Comparison of ENCODE assay signal across 8 cellular contexts in genomic region chr4:98928131-98928504, GRCh38. TPM values are rescaled to one million over a fixed set of nuclear protein-coding genes. Genes with fewer than 3 reads are reported as not detected.
DNase-seq lines count a peak whose midpoint lies in the region; ATAC-seq and TF ChIP-seq lines count a peak whose summit lies in the region.

No MANE protein-coding gene starts in this region.

- DNase-seq in DMS 273 (lab: John Stamatoyannopoulos, UW; ENCODE audit: unreplicated experiment) = peak; percentile 85
- peak; percentile 72 for DNase-seq in RPMI7951 (ENCODE audit: low read depth)
- peak; percentile 56 for DNase-seq in activated T-helper 9 cell treated with anti-CD3 and anti-CD28 coated beads, Interleukin-2, amount 50 U/mL, for 16 hours (ENCODE audit: low read depth)
- DNase-seq in fibroblast of the conjunctiva (ENCODE audit: low read depth) = peak; percentile 59

- no peaks in the 10 kb centered on the region for H3F3A ChIP-seq in neural cell (ENCODE audit: insufficient read depth, low read length, poor library complexity, severe bottlenecking)

- peaks cover 11% of the 10 kb centered on the region for H3K36me3 ChIP-seq in HUES48 (ENCODE audit: control insufficient read depth, insufficient read depth, low read length)
- no peaks in the 10 kb centered on the region for H3K36me3 ChIP-seq in neural cell (ENCODE audit: insufficient read depth, low read length)
- no peaks in the 10 kb centered on the region for H3K36me3 ChIP-seq in stomach smooth muscle (ENCODE audit: control insufficient read depth in 2 of 2, insufficient read depth in 2 of 2, low read length in 2 of 2)

- H3K4me1 ChIP-seq in HUES48 (ENCODE audit: control insufficient read depth, insufficient read depth, low read length) (peaks cover 7% of the 10 kb centered on the region; the same call in 1 of the 2 replicates), stomach smooth muscle (ENCODE audit: control insufficient read depth, insufficient read depth, low read length) (peaks cover 6% of the 10 kb centered on the region)

- ATAC-seq in GM21360 (IDR thresholded peaks at IDR 0.05; ENCODE audit: unreplicated experiment) = peak; percentile 32

- H3K4me3 ChIP-seq in HUES48 (ENCODE audit: low read depth, low read length) = peak overlapping the region; percentile 97
- peak overlapping the region; percentile 92 for H3K4me3 ChIP-seq in neural cell (ENCODE audit: low read length)
- H3K4me3 ChIP-seq in stomach smooth muscle (ENCODE audit: low read length in 2 of 2) = peak overlapping the region; percentile 92 to 97

- peak overlapping the region; percentile 92 for H2AFZ ChIP-seq in neural cell (ENCODE audit: low read depth, low read length)

- H3K9ac ChIP-seq in HUES48 (ENCODE audit: low read depth, low read length) = peak overlapping the region; percentile 92
- peak overlapping the region; percentile 92 for H3K9ac ChIP-seq in neural cell (ENCODE audit: low read length)
- H3K9ac ChIP-seq in stomach smooth muscle (ENCODE audit: low read length in 2 of 2) = peak overlapping the region; percentile 85 to 87

- no peak for TF ChIP-seq RAD21 in neural cell (conservative IDR thresholded peaks at IDR 0.05)

- no peak for TF ChIP-seq CTCF in neural cell (IDR thresholded peaks at IDR 0.05; ENCODE audit: poor library complexity, severe bottlenecking)

- H3K9me3 ChIP-seq in HUES48 (ENCODE audit: control insufficient read depth, insufficient read depth, low read length) (peaks cover 14% of the 10 kb centered on the region), neural cell (ENCODE audit: low read length) (no peaks in the 10 kb centered on the region), stomach smooth muscle (ENCODE audit: control insufficient read depth in 2 of 2, low read length in 2 of 2) (no peaks in the 10 kb centered on the region)

- no peaks in the 10 kb centered on the region for H3K9me2 ChIP-seq in neural cell (ENCODE audit: insufficient read depth, low read length)

- H3K27me3 ChIP-seq in HUES48 (ENCODE audit: control insufficient read depth, insufficient read depth, low read length) = no peaks in the 10 kb centered on the region
- no peaks in the 10 kb centered on the region for H3K27me3 ChIP-seq in neural cell (ENCODE audit: insufficient read depth, low read depth, low read length)
- no peaks in the 10 kb centered on the region for H3K27me3 ChIP-seq in stomach smooth muscle (ENCODE audit: control insufficient read depth in 1 of 2, insufficient read depth in 2 of 2, low read length in 2 of 2)

- no peak for TF ChIP-seq EP300 in neural cell (conservative IDR thresholded peaks at IDR 0.05; ENCODE audit: poor library complexity, severe bottlenecking)

- H3K4me2 ChIP-seq in neural cell (ENCODE audit: low read length) = peak overlapping the region; percentile 70

- peaks cover 41% of the 10 kb centered on the region for H3K79me2 ChIP-seq in neural cell (replicated peaks; ENCODE audit: insufficient read depth, low read length)

- H3K27ac ChIP-seq in HUES48 (ENCODE audit: low read depth, low read length) (peak overlapping the region; percentile 96), neural cell (ENCODE audit: low read length) (peak overlapping the region; percentile 94), stomach smooth muscle (ENCODE audit: low read length) (peak overlapping the region; percentile 90)

- H4K20me1 ChIP-seq in neural cell (ENCODE audit: insufficient read depth) = no peaks in the 10 kb centered on the region

TF ChIP-seq in neural cell, 6 proteins besides CTCF, POLR2A, EP300 and RAD21:
- TF ChIP-seq SMC3 (conservative IDR thresholded peaks at IDR 0.05; ENCODE audit: poor library complexity) (no peak), TAF1 (IDR thresholded peaks at IDR 0.05; ENCODE audit: low read depth) (no peak), REST (IDR thresholded peaks at IDR 0.05; ENCODE audit: borderline replicate concordance) (peak; percentile 11), EZH2 (IDR thresholded peaks at IDR 0.05; ENCODE audit: borderline replicate concordance, insufficient read depth, low read length, poor library complexity, severe bottlenecking) (no peak), MXI1 (conservative IDR thresholded peaks at IDR 0.05; ENCODE audit: poor library complexity, severe bottlenecking) (no peak), POLR2AphosphoS5 (IDR thresholded peaks at IDR 0.05) (peak; percentile 65)

RNA-seq across cellular contexts. Expression of gene EIF4E, which starts 0.8 kb away (rescaled TPM):
- 194 and 210 TPM in 2 replicates for total RNA-seq in RPMI7951 (2014; rRNA removed; shearing (Covaris generic))
- polyA plus RNA-seq in neural cell = 172 and 189 TPM in 2 replicates
- 246 and 268 TPM in 2 replicates for polyA minus RNA-seq in neural cell

Comparison
In these comparisons a context has a peak if more than half of its experiments do, and no peak if none do; other contexts are left out.
1. Peak in every context shown above with its lines: DNase-seq, ATAC-seq, H3K4me3 ChIP-seq and H3K27ac ChIP-seq.